ENCODE assay signal across 2 cellular contexts in genomic region chr16:27441998-27442397, GRCh38.
TF ChIP-seq lines count a peak whose summit lies in the region.

No MANE protein-coding gene starts in this region.

TF ChIP-seq in GM12878, 131 proteins besides CTCF, POLR2A, EP300 and RAD21 (continued from another document):
- TF ChIP-seq POLR2AphosphoS5 (IDR thresholded peaks at IDR 0.05; ENCODE audit: low read length): peak; percentile 77; the same call in 1 of the 2 replicates
- TF ChIP-seq POLR2AphosphoS2 (IDR thresholded peaks at IDR 0.05; ENCODE audit: low read depth, low read length): 0 out of 2 replicates have a peak, but pooled peaks have one; percentile 21
- TF ChIP-seq POU2F2 (IDR thresholded peaks at IDR 0.05; ENCODE audit: borderline replicate concordance, low read depth, low read length): 0 out of 3 replicates have a peak, but pooled peaks have one; percentile 14

TF ChIP-seq in SK-N-SH treated with all-trans-retinoic acid at 6 μM for 48 hours, 23 proteins besides CTCF, POLR2A, EP300 and RAD21 (continued from another document):
- no peak for TF ChIP-seq PATZ1 (CRISPR knock-in tag; IDR thresholded peaks at IDR 0.05; ENCODE audit: borderline replicate concordance)
- TF ChIP-seq CREB5 (CRISPR knock-in tag; IDR thresholded peaks at IDR 0.05; ENCODE audit: low read depth): no peak
- no peak for TF ChIP-seq CSRNP3 (CRISPR knock-in tag; IDR thresholded peaks at IDR 0.05)
- no peak for TF ChIP-seq ZC3H10 (CRISPR knock-in tag; IDR thresholded peaks at IDR 0.05)
- no peak for TF ChIP-seq ZFP30 (CRISPR knock-in tag; IDR thresholded peaks at IDR 0.05)
- no peak for TF ChIP-seq ISL1 (CRISPR knock-in tag; IDR thresholded peaks at IDR 0.05)
- no peak for TF ChIP-seq ZNF565 (CRISPR knock-in tag; conservative IDR thresholded peaks at IDR 0.05; ENCODE audit: low read depth)
- no peak for TF ChIP-seq ARNTL (CRISPR knock-in tag; IDR thresholded peaks at IDR 0.05; ENCODE audit: borderline replicate concordance, low read depth)
- no peak for TF ChIP-seq POU6F1 (CRISPR knock-in tag; IDR thresholded peaks at IDR 0.05; ENCODE audit: borderline replicate concordance, low read depth)
- no peak for TF ChIP-seq TCF4 (CRISPR knock-in tag; IDR thresholded peaks at IDR 0.05; ENCODE audit: borderline replicate concordance)
- no peak for TF ChIP-seq ESRRG (CRISPR knock-in tag; IDR thresholded peaks at IDR 0.05)
- TF ChIP-seq GLIS3 (CRISPR knock-in tag; IDR thresholded peaks at IDR 0.05): no peak
- no peak for TF ChIP-seq PPARA (CRISPR knock-in tag; IDR thresholded peaks at IDR 0.05; ENCODE audit: borderline replicate concordance)
- no peak for TF ChIP-seq ZNF70 (CRISPR knock-in tag; IDR thresholded peaks at IDR 0.05)
- TF ChIP-seq OSR1 (CRISPR knock-in tag; IDR thresholded peaks at IDR 0.05): no peak
- no peak for TF ChIP-seq TSHZ2 (CRISPR knock-in tag; IDR thresholded peaks at IDR 0.05)
- no peak for TF ChIP-seq SNAI2 (CRISPR knock-in tag; IDR thresholded peaks at IDR 0.05)
- no peak for TF ChIP-seq ZNF8 (CRISPR knock-in tag; IDR thresholded peaks at IDR 0.05)
TF ChIP-seq in SK-N-SH treated with all-trans-retinoic acid at 6 μM for 48 hours: peak in this region for 0.
